Comparison of ENCODE assay signal across 25 cellular contexts in the genomic region with DNA sequence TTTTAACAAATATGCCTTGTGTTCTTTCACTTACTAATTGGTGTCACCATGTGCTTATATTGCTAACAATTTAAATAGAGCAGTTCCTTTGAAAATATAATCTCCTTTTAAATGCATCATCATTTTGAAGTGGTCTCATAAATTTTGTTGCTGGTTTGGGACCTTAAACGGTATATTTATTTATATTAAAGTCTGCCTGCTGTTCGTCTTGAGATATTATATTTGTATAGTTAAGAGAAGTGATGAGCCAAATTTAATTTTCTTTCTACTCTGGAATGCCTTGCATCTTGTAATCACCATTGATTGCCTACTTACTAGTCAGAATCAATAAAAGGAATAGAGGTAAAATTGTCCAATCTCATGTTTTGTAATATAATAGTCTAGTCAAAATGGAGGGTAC.
"Had no signal": no experiment of that assay in that cellular context is flagged by ENCODE, and none has a peak within 500 bp of the region (broad histone marks: within the 10 kb centered on the region; RNA-seq: fewer than 3 reads in every experiment).

No MANE protein-coding gene starts in this region.

- ATAC-seq: natural killer cell; psoas muscle; right cardiac atrium; right lobe of liver; stimulated activated effector memory CD8-positive, alpha-beta T cell treated with anti-CD3 and anti-CD28 coated beads, Interleukin-12 subunit alpha, Interleukin-12 subunit beta, amount 100 ng/mL, for 72 hours; stimulated activated naive B cell treated with anti-CD40 and anti-IgM and Interleukin-4, amounts not matched to agents 10 μg/mL and 1 μg/mL and 100 μg/mL, for 72 hours had no signal

- H3K4me2 ChIP-seq: neural progenitor cell had no signal

- DNase-seq: natural killer cell; occipital lobe; ovary; posterior cingulate gyrus; psoas muscle; right cardiac atrium; right lobe of liver; sigmoid colon; small intestine; stimulated activated CD4-positive, alpha-beta T cell treated with anti-CD3 and anti-CD28 coated beads, Interleukin-15, amount 100 ng/mL, for 24 hours; stimulated activated CD4-positive, alpha-beta T cell treated with anti-CD3 and anti-CD28 coated beads, Interleukin-2, amount 100 ng/mL, for 24 hours; stimulated activated CD4-positive, alpha-beta T cell treated with anti-CD3 and anti-CD28 coated beads, Interleukin-2, amount 100 ng/mL, for 48 hours; stimulated activated CD4-positive, alpha-beta T cell treated with anti-CD3 and anti-CD28 coated beads, Interleukin-4, amount 100 ng/mL, for 24 hours; stimulated activated naive B cell treated with anti-CD40 and anti-IgM and Interleukin-4, amounts not matched to agents 10 μg/mL and 1 μg/mL and 100 μg/mL, for 72 hours; stimulated activated naive CD4-positive, alpha-beta T cell treated with Interleukin-2 at 50 U/mL for 16 hours; stomach; thyroid gland; trophoblast cell; upper lobe of left lung had no signal

- H3K4me3 ChIP-seq: neural progenitor cell, ovary, psoas muscle, right lobe of liver, sigmoid colon, stomach, thoracic aorta, thyroid gland, tibial nerve, upper lobe of left lung, vagina had no signal

- H3K36me3 ChIP-seq: neural progenitor cell, ovary, right lobe of liver, sigmoid colon, stomach, thoracic aorta, thyroid gland, tibial nerve, upper lobe of left lung, vagina had no signal

- H3K9me3 ChIP-seq: psoas muscle, right lobe of liver, thoracic aorta, thyroid gland, vagina had no signal

- H3K4me1 ChIP-seq: neural progenitor cell, parathyroid adenoma, psoas muscle, right lobe of liver, sigmoid colon, stomach, thyroid gland, tibial nerve, upper lobe of left lung, vagina had no signal

- H3K9ac ChIP-seq: neural progenitor cell, parathyroid adenoma had no signal

- H3K79me2 ChIP-seq: parathyroid adenoma had no signal

- H3K27me3 ChIP-seq: neural progenitor cell, ovary, right lobe of liver, sigmoid colon, stomach, thyroid gland, tibial nerve, upper lobe of left lung, vagina had no signal

- H2AFZ ChIP-seq: neural progenitor cell, parathyroid adenoma had no signal

- H3K27ac ChIP-seq: neural progenitor cell, ovary, parathyroid adenoma, psoas muscle, right lobe of liver, sigmoid colon, stomach, thoracic aorta, thyroid gland, tibial nerve, upper lobe of left lung, vagina had no signal
